In the genomic region with DNA sequence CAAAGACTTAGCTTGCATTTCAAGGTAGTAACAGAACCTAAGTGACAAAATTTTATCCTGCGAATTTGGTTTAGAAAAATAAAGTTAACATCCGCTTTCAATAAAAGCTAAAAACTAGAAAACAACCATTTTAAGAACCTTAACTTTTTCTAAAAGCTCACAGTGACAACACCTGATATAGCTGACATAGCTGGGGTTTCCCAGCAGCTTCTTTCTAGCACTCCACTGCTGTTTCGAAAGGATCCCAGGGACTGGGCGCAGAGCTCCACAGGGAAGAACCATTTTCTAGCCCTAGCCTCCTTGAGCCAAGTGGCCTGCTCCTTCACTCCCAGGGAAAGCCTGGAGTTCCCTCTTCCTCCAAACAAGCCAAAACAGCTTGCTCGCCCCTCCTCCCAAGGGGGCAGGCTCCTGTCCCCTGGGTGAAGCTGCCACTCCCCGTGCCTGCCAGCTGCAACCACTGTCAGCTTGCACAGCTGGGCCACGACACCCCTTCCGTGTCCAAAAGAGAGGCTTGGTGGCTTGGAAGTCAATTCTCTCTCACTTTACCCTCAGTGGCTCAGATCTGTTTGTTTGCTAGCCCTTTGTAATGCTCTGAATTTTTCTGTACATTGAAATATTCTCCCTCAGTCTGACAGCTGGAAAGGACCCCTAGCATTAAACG, we compare ENCODE assay signal across 9 cellular contexts. TPM values are rescaled to one million over a fixed set of nuclear protein-coding genes. Genes with fewer than 3 reads are reported as not detected.
DNase-seq lines count a peak whose midpoint lies in the region; ATAC-seq and TF ChIP-seq lines count a peak whose summit lies in the region.
"Had no signal": no experiment of that assay in that cellular context is flagged by ENCODE, and none has a peak within 500 bp of the region (broad histone marks: within the 10 kb centered on the region; RNA-seq: fewer than 3 reads in every experiment).

No MANE protein-coding gene starts in this region.

- CTCF ChIA-PET in CD4-positive, alpha-beta memory T cell (lab: Charles Lee; ENCODE audit: partially characterized antibody): interaction anchor here (0.6 to 3.9 kb wide), 7 partner anchors 11 to 225 kb away, joined by 3 to 24 read pairs (median 4); no protein-coding TSS in a partner anchor

- H3K4me3 ChIP-seq in CD4-positive, alpha-beta memory T cell (ENCODE audit: low read length in 2 of 2): no peak overlapping the region
- H3K4me3 ChIP-seq in coronary artery: peak overlapping the region; percentile 64

- no peak for TF ChIP-seq CTCF in coronary artery (IDR thresholded peaks at IDR 0.05)
- TF ChIP-seq CTCF in nephron progenitor cell (IDR thresholded peaks at IDR 0.05): no peak

- ATAC-seq in GM19395 (IDR thresholded peaks at IDR 0.05; ENCODE audit: unreplicated experiment) (no peak), HG02678 (IDR thresholded peaks at IDR 0.05; ENCODE audit: unreplicated experiment) (no peak)

- POLR2A ChIA-PET in CD4-positive, alpha-beta memory T cell (lab: Charles Lee; ENCODE audit: partially characterized antibody): interaction anchor here (1.1 to 9.8 kb wide), 9 partner anchors 8 to 73 kb away, joined by 3 to 125 read pairs (median 5); no protein-coding TSS in a partner anchor

- peaks cover 100% of the 10 kb centered on the region for H3K4me1 ChIP-seq in CD4-positive, alpha-beta memory T cell (ENCODE audit: insufficient read depth, low read length)

- peaks cover 0 to 14% (median 0%) of the 10 kb centered on the region in 8 donors for H3K9me3 Mint-ChIP-seq in CD4-positive, alpha-beta memory T cell
- H3K9me3 Mint-ChIP-seq in IgD-negative memory B cell: no peaks in the 10 kb centered on the region
- H3K9me3 Mint-ChIP-seq in nephron progenitor cell: no peaks in the 10 kb centered on the region

- DNase-seq in CD4-positive, alpha-beta memory T cell: peak in 1 of 5 donors; percentile 22
- no peak for DNase-seq in coronary artery (ENCODE audit: low spot score)
- DNase-seq in nephron progenitor cell: no peak
- DNase-seq in HCEC 1CT: no peak
- no peak for DNase-seq in iPS-NIHi7 (ENCODE audit: extremely low spot score)
- DNase-seq: stimulated activated CD4-positive, alpha-beta T cell treated with anti-CD3 and anti-CD28 coated beads, Interleukin-15, amount 100 ng/mL, for 24 hours had no signal

- H3K27ac Mint-ChIP-seq in CD4-positive, alpha-beta memory T cell: peak overlapping the region; percentile 66 to 92 (median 86)
- H3K27ac Mint-ChIP-seq in IgD-negative memory B cell (peak overlapping the region; percentile 84 to 97 (median 94)), nephron progenitor cell (no peak overlapping the region)

- no peaks in the 10 kb centered on the region for H3K27me3 ChIP-seq in CD4-positive, alpha-beta memory T cell (ENCODE audit: insufficient read depth, low read length)

- H3K27ac ChIP-seq in CD4-positive, alpha-beta memory T cell (ENCODE audit: low read depth, low read length): no peak overlapping the region
- peak overlapping the region in 1 of 2 donors; percentile 38 for H3K27ac ChIP-seq in coronary artery

- H3K9me3 ChIP-seq in CD4-positive, alpha-beta memory T cell (ENCODE audit: control insufficient read depth in 1 of 2, low read length in 2 of 2): no peaks in the 10 kb centered on the region

- H3K4me1 Mint-ChIP-seq in CD4-positive, alpha-beta memory T cell: peaks cover 79 to 97% (median 91%) of the 10 kb centered on the region in 4 donors
- H3K4me1 Mint-ChIP-seq in IgD-negative memory B cell (peaks cover 73 to 89% (median 81%) of the 10 kb centered on the region in 3 donors), nephron progenitor cell (peaks cover 82% of the 10 kb centered on the region)

- peak overlapping the region in 7 of 8 donors; percentile 45 to 91 (median 70) for H3K4me3 Mint-ChIP-seq in CD4-positive, alpha-beta memory T cell
- H3K4me3 Mint-ChIP-seq in IgD-negative memory B cell (peak overlapping the region; percentile 70 to 90 (median 88)), nephron progenitor cell (peak overlapping the region; percentile 86)

- peaks cover 6% of the 10 kb centered on the region for H3K36me3 ChIP-seq in CD4-positive, alpha-beta memory T cell (ENCODE audit: insufficient read depth, low read length)

- H3K27me3 Mint-ChIP-seq in CD4-positive, alpha-beta memory T cell: no peaks in the 10 kb centered on the region
- H3K27me3 Mint-ChIP-seq in IgD-negative memory B cell (no peaks in the 10 kb centered on the region), nephron progenitor cell (ENCODE audit: low read depth, poor library complexity) (peaks cover 6% of the 10 kb centered on the region)

- intact Hi-C loops in CD4-positive, alpha-beta memory T cell (cut with micrococcal nuclease): no loop called here

- H3K36me3 Mint-ChIP-seq in CD4-positive, alpha-beta memory T cell: peaks cover 11 to 44% of the 10 kb centered on the region in 2 donors
- H3K36me3 Mint-ChIP-seq in IgD-negative memory B cell (peaks cover 5% of the 10 kb centered on the region), nephron progenitor cell (ENCODE audit: low read depth) (no peaks in the 10 kb centered on the region)

RNA-seq across cellular contexts. Expression of a gene that starts 59.8 kb away (rescaled TPM):
- 100 to 1,000 TPM; 380 to 390 TPM for total RNA-seq in CD4-positive, alpha-beta memory T cell
- polyA plus RNA-seq in CD4-positive, alpha-beta memory T cell: 100 to 1,000 TPM; 271 to 370 TPM
- 210 TPM for polyA plus RNA-seq in IgD-negative memory B cell
